In genomic region chr2:10125842-10126596, GRCh38 we compare ENCODE assay signal across 16 cellular contexts. TPM values are rescaled to one million over a fixed set of nuclear protein-coding genes. Genes with fewer than 3 reads are reported as not detected.
A peak's percentile ranks its signal among the peaks of the same experiment; 100 is the strongest.
DNase-seq lines count a peak whose midpoint lies in the region; ATAC-seq and TF ChIP-seq lines count a peak whose summit lies in the region.
"Had no signal": no experiment of that assay in that cellular context is flagged by ENCODE, and none has a peak within 500 bp of the region (broad histone marks: within the 10 kb centered on the region; RNA-seq: fewer than 3 reads in every experiment).

No MANE protein-coding gene starts in this region.

- TF ChIP-seq CTCF in Panc1 (IDR thresholded peaks at IDR 0.05) (no peak), endothelial cell (IDR thresholded peaks at IDR 0.05; ENCODE audit: unreplicated experiment) (no peak), GM13977 (IDR thresholded peaks at IDR 0.05; ENCODE audit: extremely low read depth, insufficient read depth, missing control alignments) (no peak)

- BruUV-seq in Panc1 (replicated peaks; lab: Mats Ljungman, UMichigan): no TSS peak

- in situ Hi-C loops in Panc1 (cut with HindIII; ENCODE audit: low pct_unique_long_range_greater_than_20kb, low sequenced_read_pairs) (no loop called here), GM13977 (cut with MboI; ENCODE audit: low pct_unique_long_range_greater_than_20kb, low sequenced_read_pairs, unreplicated experiment) (no loop called here)

- DNase-seq in stimulated activated naive CD8-positive, alpha-beta T cell treated with anti-CD3 and anti-CD28 coated beads, Interleukin-15, Interleukin-2, amounts not matched to agents 100 U/mL and 50 U/mL, for 24 hours: no peak
- no peak for DNase-seq in Panc1 (ENCODE audit: low read depth, low spot score)
- DNase-seq in endothelial cell (ENCODE audit: low spot score): no peak
- DNase-seq in caudate nucleus (lab: John Stamatoyannopoulos, UW): no peak
- DNase-seq in GM13977 (ENCODE audit: low spot score): no peak
- DNase-seq in NCI-H2171 treated with DMSO at 0.1 percent for 48 hours (lab: John Stamatoyannopoulos, UW): no peak
- no peak for DNase-seq in NCI-H146 treated with DMSO at 0.1 percent for 48 hours (lab: John Stamatoyannopoulos, UW; ENCODE audit: unreplicated experiment)
- DNase-seq: cortex of kidney; NCI-H2171; stimulated activated CD4-positive, alpha-beta T cell treated with anti-CD3 and anti-CD28 coated beads, Interleukin-2, amount 100 ng/mL, for 24 hours; SW 1271 had no signal

- H3K27ac ChIP-seq in Panc1 (ENCODE audit: low read length) (peak overlapping the region; percentile 51), caudate nucleus (ENCODE audit: low read depth, low read length) (no peak overlapping the region)
- H3K27ac ChIP-seq: adrenal gland, C4-2B had no signal

- H3K4me1 Mint-ChIP-seq in stimulated activated naive CD8-positive, alpha-beta T cell treated with anti-CD3 and anti-CD28 coated beads, Interleukin-15, Interleukin-2, amounts not matched to agents 100 ng/mL and 50 ng/mL, for 24 hours (ENCODE audit: low read depth): peaks cover 65% of the 10 kb centered on the region
- H3K4me1 Mint-ChIP-seq in endothelial cell (ENCODE audit: unreplicated experiment): peaks cover 13% of the 10 kb centered on the region

- intact Hi-C loops in Panc1 (cut with micrococcal nuclease; ENCODE audit: unreplicated experiment): loop anchor here (2.0 to 10.0 kb wide), 2 partner anchors 51 to 309 kb away; no protein-coding TSS in a partner anchor

- CTCF ChIA-PET in Panc1 (lab: Charles Lee): interaction anchor here (0.9 kb wide), 1 partner anchor 29 kb away, joined by 3 read pairs; no protein-coding TSS in a partner anchor

- H3K36me3 Mint-ChIP-seq in stimulated activated naive CD8-positive, alpha-beta T cell treated with anti-CD3 and anti-CD28 coated beads, Interleukin-15, Interleukin-2, amounts not matched to agents 100 ng/mL and 50 ng/mL, for 24 hours (ENCODE audit: low read depth): peaks cover 86% of the 10 kb centered on the region
- peaks cover 5% of the 10 kb centered on the region for H3K36me3 Mint-ChIP-seq in endothelial cell (ENCODE audit: low read depth, unreplicated experiment)
- H3K36me3 Mint-ChIP-seq: memory B cell had no signal

- no peaks in the 10 kb centered on the region for H3K9me3 Mint-ChIP-seq in stimulated activated naive CD8-positive, alpha-beta T cell treated with anti-CD3 and anti-CD28 coated beads, Interleukin-15, Interleukin-2, amounts not matched to agents 100 ng/mL and 50 ng/mL, for 24 hours
- no peaks in the 10 kb centered on the region for H3K9me3 Mint-ChIP-seq in endothelial cell (ENCODE audit: unreplicated experiment)
- H3K9me3 Mint-ChIP-seq: memory B cell; stimulated activated memory B cell treated with anti-CD40 and anti-IgM and Interleukin-4, amounts not matched to agents 10 μg/mL and 1 μg/mL and 100 μg/mL, for 72 hours had no signal

- H3K27ac Mint-ChIP-seq in stimulated activated naive CD8-positive, alpha-beta T cell treated with anti-CD3 and anti-CD28 coated beads, Interleukin-15, Interleukin-2, amounts not matched to agents 100 ng/mL and 50 ng/mL, for 24 hours: peak overlapping the region; percentile 78
- peak overlapping the region; percentile 10 for H3K27ac Mint-ChIP-seq in endothelial cell (ENCODE audit: unreplicated experiment)
- H3K27ac Mint-ChIP-seq: memory B cell; stimulated activated memory B cell treated with anti-CD40 and anti-IgM and Interleukin-4, amounts not matched to agents 10 μg/mL and 1 μg/mL and 100 μg/mL, for 72 hours had no signal

- H3K27me3 ChIP-seq in Panc1 (ENCODE audit: control insufficient read depth, insufficient read depth, low read length): no peaks in the 10 kb centered on the region

- no peaks in the 10 kb centered on the region for H3K9me3 ChIP-seq in Panc1 (ENCODE audit: control insufficient read depth, insufficient read depth, low read depth, low read length)
- H3K9me3 ChIP-seq: adrenal gland had no signal

- ATAC-seq in stimulated activated naive CD8-positive, alpha-beta T cell treated with anti-CD3 and anti-CD28 coated beads, Interleukin-15, Interleukin-2, amounts not matched to agents 100 U/mL and 50 U/mL, for 24 hours: no peak
- no peak for ATAC-seq in Panc1
- ATAC-seq: stimulated activated memory B cell treated with anti-CD40 and anti-IgM and Interleukin-4, amounts not matched to agents 10 μg/mL and 1 μg/mL and 100 μg/mL, for 72 hours had no signal

- H3K36me3 ChIP-seq in Panc1 (ENCODE audit: control insufficient read depth, insufficient read depth, low read length): peaks cover 38% of the 10 kb centered on the region
- H3K36me3 ChIP-seq: adrenal gland had no signal

- peaks cover 20% of the 10 kb centered on the region for H3K4me1 ChIP-seq in Panc1 (ENCODE audit: control insufficient read depth, insufficient read depth, low read length)

- POLR2A ChIA-PET in Panc1 (lab: Charles Lee): interaction anchor here (0.6 kb wide), 1 partner anchor 44 kb away, joined by 4 read pairs; no protein-coding TSS in a partner anchor

- no peak overlapping the region for H3K4me3 ChIP-seq in Panc1 (ENCODE audit: low read depth in 2 of 2, low read length in 2 of 2)
- H3K4me3 ChIP-seq: adrenal gland had no signal

- peak overlapping the region; percentile 100 for H3K4me3 Mint-ChIP-seq in stimulated activated naive CD8-positive, alpha-beta T cell treated with anti-CD3 and anti-CD28 coated beads, Interleukin-15, Interleukin-2, amounts not matched to agents 100 ng/mL and 50 ng/mL, for 24 hours
- H3K4me3 Mint-ChIP-seq in endothelial cell (ENCODE audit: unreplicated experiment): no peak overlapping the region
- H3K4me3 Mint-ChIP-seq: memory B cell; stimulated activated memory B cell treated with anti-CD40 and anti-IgM and Interleukin-4, amounts not matched to agents 10 μg/mL and 1 μg/mL and 100 μg/mL, for 72 hours had no signal

- no peaks in the 10 kb centered on the region for H3K27me3 Mint-ChIP-seq in stimulated activated naive CD8-positive, alpha-beta T cell treated with anti-CD3 and anti-CD28 coated beads, Interleukin-15, Interleukin-2, amounts not matched to agents 100 ng/mL and 50 ng/mL, for 24 hours
- peaks cover 7% of the 10 kb centered on the region for H3K27me3 Mint-ChIP-seq in endothelial cell (ENCODE audit: unreplicated experiment)

RNA-seq across cellular contexts. Expression of gene RRM2, which starts 3.5 kb away (rescaled TPM):
- total RNA-seq in Panc1 (2021; ENCODE audit: unreplicated experiment): 294 TPM
- polyA plus RNA-seq in Panc1 (2012; ENCODE audit: insufficient read length): 119 TPM
- total RNA-seq in endothelial cell (ENCODE audit: unreplicated experiment): 18.7 TPM

RNA-seq across cellular contexts. Expression of gene CYS1, which starts 45.8 kb away (rescaled TPM):
- total RNA-seq in Panc1 (2021; ENCODE audit: unreplicated experiment) (20.4 TPM), endothelial cell (ENCODE audit: unreplicated experiment) (7.3 TPM)
- 28.5 TPM for polyA plus RNA-seq in Panc1 (2012; ENCODE audit: insufficient read length)

Comparison
In these comparisons a context has a peak if more than half of its experiments do, and no peak if none do; other contexts are left out.
1. RNA of gene RRM2, which starts 3.5 kb away (total RNA-seq): 294 TPM in Panc1 (single experiment); 18.7 TPM in endothelial cell (single experiment); every median in the first group is over 10 times any median in the second.